In genomic region chr17:7035591-7036368, GRCh38 we compare ENCODE assay signal across 1 cellular context.
TF ChIP-seq lines count a peak whose summit lies in the region.

TSS of gene SLC16A13 (plus strand) at chr17:7036015. CDS start at chr17:7036383, 368 bp downstream.

TF ChIP-seq in K562, 482 proteins besides CTCF, POLR2A, EP300 and RAD21 (continued from another document and continues in another):
- TF ChIP-seq RBBP5 (IDR thresholded peaks at IDR 0.05; ENCODE audit: borderline replicate concordance, insufficient read depth, low read length, poor library complexity, severe bottlenecking) (peak; percentile 25), CBFA2T2 (conservative IDR thresholded peaks at IDR 0.05) (peak; percentile 72), CREM (IDR thresholded peaks at IDR 0.05; ENCODE audit: low read depth) (peak; percentile 43; the same call in 1 of the 2 replicates), ATF7 (IDR thresholded peaks at IDR 0.05) (peak; percentile 52; the same call in 1 of the 2 replicates), MNT (conservative IDR thresholded peaks at IDR 0.05) (peak; percentile 65 to 75; a peak in 3 of 4 replicates), TAF9B (IDR thresholded peaks at IDR 0.05; ENCODE audit: partially characterized antibody) (peak; percentile 29), POLR2B (IDR thresholded peaks at IDR 0.05; ENCODE audit: low read depth, partially characterized antibody) (peak; percentile 86), MAZ (CRISPR knock-in tag; conservative IDR thresholded peaks at IDR 0.05 in 1 of 2, IDR thresholded peaks at IDR 0.05 in 1 of 2) (peak in 1 of 2 experiments; percentile 28; a peak in 1 of 4 replicates), SP1 (CRISPR knock-in tag; IDR thresholded peaks at IDR 0.05) (0 out of 2 replicates have a peak, but pooled peaks have one; percentile 30), MYC (IDR thresholded peaks at IDR 0.05; ENCODE audit: low read depth, low read length) (no peak), MYC (CRISPR knock-in tag; IDR thresholded peaks at IDR 0.05; ENCODE audit: borderline replicate concordance, low read depth) (no peak), ATF3 (IDR thresholded peaks at IDR 0.05) (peak; percentile 40; the same call in 1 of the 2 replicates), ATF3 (CRISPR knock-in tag; conservative IDR thresholded peaks at IDR 0.05) (no peak), MEIS2 (IDR thresholded peaks at IDR 0.05; ENCODE audit: partially characterized antibody) (peak; percentile 71), E2F3 (CRISPR knock-in tag; IDR thresholded peaks at IDR 0.05) (no peak), THRB (CRISPR knock-in tag; conservative IDR thresholded peaks at IDR 0.05) (no peak), ATF6 (CRISPR knock-in tag; IDR thresholded peaks at IDR 0.05) (peak; percentile 16; the same call in 1 of the 2 replicates), JUND (IDR thresholded peaks at IDR 0.05; ENCODE audit: borderline replicate concordance, low read depth, low read length) (no peak; the same call in 1 of the 2 replicates), JUND (tag; IDR thresholded peaks at IDR 0.05; ENCODE audit: borderline replicate concordance, low read depth, low read length) (peak; percentile 32; the same call in 1 of the 3 replicates), ZNF398 (CRISPR knock-in tag; IDR thresholded peaks at IDR 0.05) (no peak), USF1 (CRISPR knock-in tag; IDR thresholded peaks at IDR 0.05) (peak; percentile 99), C11orf30 (IDR thresholded peaks at IDR 0.05; ENCODE audit: low read depth) (peak; percentile 27; the same call in 1 of the 2 replicates), TFAP4 (CRISPR knock-in tag; IDR thresholded peaks at IDR 0.05; ENCODE audit: borderline replicate concordance) (peak; percentile 22; the same call in 1 of the 2 replicates), ZBTB2 (IDR thresholded peaks at IDR 0.05) (peak; percentile 37; the same call in 1 of the 2 replicates), NKRF (IDR thresholded peaks at IDR 0.05; ENCODE audit: borderline replicate concordance) (0 out of 2 replicates have a peak, but pooled peaks have one; percentile 11), TEAD1 (CRISPR knock-in tag; IDR thresholded peaks at IDR 0.05) (no peak), POLR2H (tag; IDR thresholded peaks at IDR 0.05; ENCODE audit: low read depth) (peak; percentile 72), EWSR1 (IDR thresholded peaks at IDR 0.05; ENCODE audit: borderline replicate concordance, low read depth, partially characterized antibody) (no peak), TARDBP (IDR thresholded peaks at IDR 0.05) (no peak), SUPT5H (IDR thresholded peaks at IDR 0.05) (peak; percentile 88), ESRRA (IDR thresholded peaks at IDR 0.05; ENCODE audit: borderline replicate concordance, low read depth) (0 out of 2 replicates have a peak, but pooled peaks have one; percentile 23), AFF1 (IDR thresholded peaks at IDR 0.05; ENCODE audit: low read depth in 1 of 2, partially characterized antibody in 2 of 2) (peak in 1 of 2 experiments; percentile 47), HBP1 (CRISPR knock-in tag; IDR thresholded peaks at IDR 0.05) (0 out of 2 replicates have a peak, but pooled peaks have one; percentile 18), TBP (optimal IDR thresholded peaks at IDR 0.05; ENCODE audit: low read depth, low read length) (peak; percentile 70)
